ENCODE assay signal across 9 cellular contexts in the genomic region with DNA sequence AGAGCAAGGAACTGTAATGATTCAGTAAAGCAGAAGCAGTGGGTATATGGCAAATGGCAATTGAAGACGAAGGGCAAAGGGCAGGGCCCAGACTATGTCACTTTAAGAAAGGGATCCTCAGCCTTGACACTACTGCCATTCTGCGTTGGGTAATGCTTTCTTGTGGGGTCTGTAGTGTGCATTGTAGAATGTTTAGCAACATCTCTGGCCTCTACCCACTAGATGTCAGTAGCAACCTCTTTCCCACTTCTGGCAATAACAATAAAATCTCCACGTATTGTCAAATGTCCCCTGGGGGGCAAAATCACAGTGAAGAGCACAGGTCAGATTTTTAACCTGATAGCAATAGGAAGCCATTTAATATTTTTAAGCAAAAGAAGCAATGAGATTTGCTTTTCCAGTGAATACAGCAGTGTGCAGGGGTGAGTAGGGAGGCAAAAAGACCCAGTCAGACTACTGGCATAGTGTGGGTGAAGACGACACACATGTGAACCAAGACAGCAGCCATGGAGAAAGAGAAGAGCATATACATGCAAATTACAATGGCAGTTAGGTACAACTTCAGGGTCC.
DNase-seq lines count a peak whose midpoint lies in the region; ATAC-seq, FAIRE-seq and TF ChIP-seq lines count a peak whose summit lies in the region.
"Had no signal": no experiment of that assay in that cellular context is flagged by ENCODE, and none has a peak within 500 bp of the region (broad histone marks: within the 10 kb centered on the region; RNA-seq: fewer than 3 reads in every experiment).

No MANE protein-coding gene starts in this region.

- no peak overlapping the region for H3K4me3 ChIP-seq in kidney epithelial cell (ENCODE audit: low read depth, low read length)

- peak; percentile 49 for FAIRE-seq in TTC549 (lab: Jason Lieb, UNC)

- no peak overlapping the region for H3K27ac Mint-ChIP-seq in effector memory CD8-positive, alpha-beta T cell
- H3K27ac Mint-ChIP-seq in activated T-cell treated with anti-CD3 and anti-CD28 coated beads, Interleukin-2, amount 50 U/mL, for 24 hours = no peak overlapping the region
- H3K27ac Mint-ChIP-seq: memory B cell had no signal

- no peaks in the 10 kb centered on the region for H3K36me3 ChIP-seq in kidney epithelial cell (ENCODE audit: control insufficient read depth, insufficient read depth, low read length)

- peak; percentile 62 for TF ChIP-seq CTCF in kidney epithelial cell (IDR thresholded peaks at IDR 0.05; ENCODE audit: insufficient read depth, low read length, poor library complexity, severe bottlenecking)

- no peaks in the 10 kb centered on the region for H3K27me3 ChIP-seq in kidney epithelial cell (ENCODE audit: control insufficient read depth, insufficient read depth, low read length)

- peaks cover 4 to 5% of the 10 kb centered on the region in 2 donors for H3K4me1 Mint-ChIP-seq in effector memory CD8-positive, alpha-beta T cell (ENCODE audit: low read depth in 2 of 2)
- H3K4me1 Mint-ChIP-seq in activated T-cell treated with anti-CD3 and anti-CD28 coated beads, Interleukin-2, amount 50 U/mL, for 24 hours (ENCODE audit: low read depth) = peaks cover 2% of the 10 kb centered on the region

- H3K4me3 Mint-ChIP-seq in effector memory CD8-positive, alpha-beta T cell = no peak overlapping the region
- no peak overlapping the region for H3K4me3 Mint-ChIP-seq in activated T-cell treated with anti-CD3 and anti-CD28 coated beads, Interleukin-2, amount 50 U/mL, for 24 hours
- H3K4me3 Mint-ChIP-seq: memory B cell had no signal

- peaks cover 15% of the 10 kb centered on the region for H3K36me3 Mint-ChIP-seq in effector memory CD8-positive, alpha-beta T cell (ENCODE audit: insufficient read depth)
- peaks cover 75% of the 10 kb centered on the region for H3K36me3 Mint-ChIP-seq in activated T-cell treated with anti-CD3 and anti-CD28 coated beads, Interleukin-2, amount 50 U/mL, for 24 hours (ENCODE audit: low read depth)

- H3K9me3 Mint-ChIP-seq in effector memory CD8-positive, alpha-beta T cell = no peaks in the 10 kb centered on the region
- H3K9me3 Mint-ChIP-seq in activated T-cell treated with anti-CD3 and anti-CD28 coated beads, Interleukin-2, amount 50 U/mL, for 24 hours = no peaks in the 10 kb centered on the region

- DNase-seq in AG20443 (ENCODE audit: low spot score) (peak; percentile 12), HCEC 1CT (peak; percentile 8), kidney epithelial cell (ENCODE audit: low read depth) (no peak)
- DNase-seq in effector memory CD8-positive, alpha-beta T cell = no peak
- no peak for DNase-seq in activated T-cell treated with anti-CD3 and anti-CD28 coated beads, Interleukin-2, amount 50 U/mL, for 24 hours

- no peaks in the 10 kb centered on the region for H3K27me3 Mint-ChIP-seq in effector memory CD8-positive, alpha-beta T cell
- no peaks in the 10 kb centered on the region for H3K27me3 Mint-ChIP-seq in activated T-cell treated with anti-CD3 and anti-CD28 coated beads, Interleukin-2, amount 50 U/mL, for 24 hours
- H3K27me3 Mint-ChIP-seq: memory B cell had no signal

- no peak for ATAC-seq in effector memory CD8-positive, alpha-beta T cell (replicated peaks)
- no peak for ATAC-seq in HG03045 (IDR thresholded peaks at IDR 0.05; ENCODE audit: unreplicated experiment)
- ATAC-seq in GM18511 (IDR thresholded peaks at IDR 0.05; ENCODE audit: unreplicated experiment) = no peak

Comparison
In these comparisons a context has a peak if more than half of its experiments do, and no peak if none do; other contexts are left out.
1. DNase-seq: peak in AG20443 (single experiment) and HCEC 1CT (single experiment); none in kidney epithelial cell (single experiment), effector memory CD8-positive, alpha-beta T cell (0 of 3) and activated T-cell treated with anti-CD3 and anti-CD28 coated beads, Interleukin-2, amount 50 U/mL, for 24 hours (single experiment).